Comparison of ENCODE assay signal across 33 cellular contexts in genomic region chr2:7196871-7197270, GRCh38.
"Had no signal": no experiment of that assay in that cellular context is flagged by ENCODE, and none has a peak within 500 bp of the region (broad histone marks: within the 10 kb centered on the region; RNA-seq: fewer than 3 reads in every experiment).

No MANE protein-coding gene starts in this region.

- FAIRE-seq: colon, endometrium, endothelial cell of umbilical vein, TTC549 had no signal

- H3K27ac ChIP-seq: adrenal gland, body of pancreas, epithelial cell of prostate, esophagus squamous epithelium, gastroesophageal sphincter, heart right ventricle, hepatocyte, WERI-Rb-1 had no signal

- H3K27me3 ChIP-seq: adrenal gland, body of pancreas, esophagus squamous epithelium, gastroesophageal sphincter, heart right ventricle, hepatocyte had no signal

- H3K4me1 ChIP-seq: adrenal gland, body of pancreas, esophagus squamous epithelium, gastroesophageal sphincter, heart right ventricle had no signal

- H3K9me3 ChIP-seq: adrenal gland, body of pancreas, esophagus squamous epithelium, gastroesophageal sphincter, heart right ventricle had no signal

- H2AFZ ChIP-seq: hepatocyte had no signal

- H3K79me2 ChIP-seq: hepatocyte had no signal

- DNase-seq: activated CD4-positive, alpha-beta memory T cell treated with anti-CD3 and anti-CD28 coated beads for 36 hours; activated CD4-positive, alpha-beta T cell treated with anti-CD3 and anti-CD28 coated beads for 36 hours; activated CD4-positive, alpha-beta T cell treated with anti-CD3 and anti-CD28 coated beads, Interleukin-2, amount 10 ng/mL, durations not matched to agents 24 days and 14 days; activated CD4-positive, CD25-positive, alpha-beta regulatory T cell; activated CD4-positive, CD25-positive, alpha-beta regulatory T cell treated with anti-CD3 and anti-CD28 coated beads, Interleukin-2, amount 50 U/mL, for 72 hours; activated CD8-positive, alpha-beta memory T cell treated with anti-CD3 and anti-CD28 coated beads, Interleukin-2, amount 10 ng/mL, durations not matched to agents 7 days and 5 days; activated CD8-positive, alpha-beta memory T cell treated with anti-CD3 and anti-CD28 coated beads, Interleukin-2, amount 50 U/mL, for 4 hours; activated CD8-positive, alpha-beta T cell treated with anti-CD3 and anti-CD28 coated beads, Interleukin-2, amount 10 ng/mL, durations not matched to agents 7 days and 5 days; activated effector memory CD4-positive, alpha-beta T cell treated with anti-CD3 and anti-CD28 coated beads, Interleukin-2, amount 50 U/mL, for 16 hours; activated naive CD4-positive, alpha-beta T cell treated with anti-CD3 and anti-CD28 coated beads for 36 hours; activated naive CD8-positive, alpha-beta T cell treated with anti-CD3 and anti-CD28 coated beads for 36 hours; activated naive CD8-positive, alpha-beta T cell treated with anti-CD3 and anti-CD28 coated beads, Interleukin-2, amount 50 U/mL, for 24 hours; activated T-cell treated with anti-CD3 and anti-CD28 coated beads, Interleukin-2, amount 50 U/mL, for 1 hour; activated T-cell treated with anti-CD3 and anti-CD28 coated beads, Interleukin-2, amount 50 U/mL, for 48 hours; adrenal gland; amygdala; aorta; body of pancreas; caudate nucleus; cortex of kidney; dermis blood vessel endothelial cell; effector CD4-positive, alpha-beta T cell; esophagus squamous epithelium; foreskin melanocyte; heart right ventricle; WERI-Rb-1 had no signal

- H3K4me2 ChIP-seq: hepatocyte had no signal

- H3K36me3 ChIP-seq: adrenal gland, esophagus squamous epithelium, gastroesophageal sphincter, heart right ventricle, WERI-Rb-1 had no signal

- ATAC-seq: activated CD4-positive, alpha-beta T cell treated with anti-CD3 and anti-CD28 coated beads for 36 hours; activated CD8-positive, alpha-beta memory T cell treated with anti-CD3 and anti-CD28 coated beads, Interleukin-2, amount 10 ng/mL, durations not matched to agents 7 days and 5 days; activated CD8-positive, alpha-beta T cell treated with anti-CD3 and anti-CD28 coated beads, Interleukin-2, amount 10 ng/mL, durations not matched to agents 7 days and 5 days; activated naive CD8-positive, alpha-beta T cell treated with anti-CD3 and anti-CD28 coated beads, Interleukin-2, amount 50 U/mL, for 24 hours; body of pancreas; gastroesophageal sphincter; heart right ventricle had no signal

- H3K4me3 ChIP-seq: adrenal gland, body of pancreas, esophagus squamous epithelium, gastroesophageal sphincter, heart right ventricle, hepatocyte had no signal
